Comparison of ENCODE assay signal across 15 cellular contexts in the genomic region with DNA sequence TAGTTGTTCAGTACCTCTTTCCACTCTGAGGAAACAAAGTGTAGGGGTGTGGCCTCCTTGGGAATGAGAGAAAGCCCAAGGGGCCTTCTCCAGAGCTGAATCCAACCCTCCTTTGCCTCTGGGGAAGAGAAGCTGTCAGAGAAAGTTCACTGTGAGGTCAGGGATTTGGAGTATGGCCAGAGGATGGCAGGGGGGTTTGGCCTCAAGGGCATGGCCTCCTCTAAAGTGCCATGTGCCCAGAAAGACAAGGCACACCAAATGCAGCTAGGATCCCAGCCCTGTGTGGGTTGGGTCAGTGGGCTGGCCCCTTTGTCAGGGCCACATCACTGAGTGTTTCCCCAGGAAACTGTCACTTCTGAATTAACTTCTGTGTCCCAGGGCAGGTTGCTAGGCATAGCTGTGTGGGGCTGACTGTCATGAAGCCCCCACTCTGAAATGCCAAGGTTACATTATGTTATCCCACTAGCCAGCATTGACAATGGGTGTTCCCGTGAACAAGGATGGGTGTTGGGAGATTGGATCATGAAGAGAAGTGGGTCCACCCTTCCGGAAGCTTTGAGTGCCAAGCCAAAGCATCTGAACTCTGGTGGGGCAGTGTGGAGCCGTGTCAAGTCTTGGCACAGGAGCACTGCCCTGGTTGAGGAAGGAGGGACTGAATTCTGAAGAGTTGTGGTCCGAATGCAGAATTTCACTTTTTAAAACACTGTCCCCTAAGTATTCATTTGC.
DNase-seq lines count a peak whose midpoint lies in the region; ATAC-seq and TF ChIP-seq lines count a peak whose summit lies in the region.
"Had no signal": no experiment of that assay in that cellular context is flagged by ENCODE, and none has a peak within 500 bp of the region (broad histone marks: within the 10 kb centered on the region; RNA-seq: fewer than 3 reads in every experiment).

No MANE protein-coding gene starts in this region.

- no peak overlapping the region for H3K4me3 Mint-ChIP-seq in progenitor cell of endocrine pancreas (ENCODE audit: low read depth)
- H3K4me3 Mint-ChIP-seq: activated CD4-positive, alpha-beta T cell treated with anti-CD3 and anti-CD28 coated beads, Interleukin-2, amount 10 ng/mL, durations not matched to agents 7 days and 5 days; activated T-helper 1 cell treated with anti-CD3 and anti-CD28 coated beads, Interleukin-12 subunit alpha, Interleukin-12 subunit beta, Interleukin-2, Interleukin-4 antibody, amounts not matched to agents 30 ng/mL and 10 ng/mL and 1 ng/mL, durations not matched to agents 14 hours and 24 hours and 36 hours; H9; mesothelial cell of epicardium; T-helper 1 cell treated with Interleukin-12 subunit alpha and Interleukin-12 subunit beta and Interleukin-4 antibody, amounts not matched to agents 30 μg/mL and 1 μg/mL, for 36 hours had no signal

- BruUV-seq in OCI-LY7 (replicated peaks; lab: Mats Ljungman, UMichigan) = no TSS peak

- no peak overlapping the region for H3K4me3 ChIP-seq in cardiac fibroblast (replicated peaks in 1 of 2; ENCODE audit: low read depth in 2 of 2, low read length in 2 of 2)
- H3K4me3 ChIP-seq in OCI-LY7 (ENCODE audit: low read depth, low read length, poor library complexity, severe bottlenecking) = no peak overlapping the region

- peaks cover 2% of the 10 kb centered on the region for H3K36me3 Mint-ChIP-seq in progenitor cell of endocrine pancreas (ENCODE audit: insufficient read depth)

- no peak for ATAC-seq in HG02610 (IDR thresholded peaks at IDR 0.05; ENCODE audit: unreplicated experiment)
- no peak for ATAC-seq in HG02623 (IDR thresholded peaks at IDR 0.05; ENCODE audit: unreplicated experiment)

- TF ChIP-seq CTCF in cardiac fibroblast (IDR thresholded peaks at IDR 0.05; ENCODE audit: low read depth, low read length) = no peak
- no peak for TF ChIP-seq CTCF in progenitor cell of endocrine pancreas (IDR thresholded peaks at IDR 0.05; ENCODE audit: unreplicated experiment)
- TF ChIP-seq CTCF in OCI-LY7 (conservative IDR thresholded peaks at IDR 0.05; ENCODE audit: low read length) = no peak

- TF ChIP-seq RAD21 in Ishikawa (IDR thresholded peaks at IDR 0.05; ENCODE audit: low read depth) = no peak

- H3K27ac Mint-ChIP-seq in progenitor cell of endocrine pancreas = peak overlapping the region; percentile 83
- H3K27ac Mint-ChIP-seq: activated CD4-positive, alpha-beta T cell treated with anti-CD3 and anti-CD28 coated beads, Interleukin-2, amount 10 ng/mL, durations not matched to agents 7 days and 5 days; activated T-helper 1 cell treated with anti-CD3 and anti-CD28 coated beads, Interleukin-12 subunit alpha, Interleukin-12 subunit beta, Interleukin-2, Interleukin-4 antibody, amounts not matched to agents 30 ng/mL and 10 ng/mL and 1 ng/mL, durations not matched to agents 14 hours and 24 hours and 36 hours; H9; T-helper 1 cell treated with Interleukin-12 subunit alpha and Interleukin-12 subunit beta and Interleukin-4 antibody, amounts not matched to agents 30 μg/mL and 1 μg/mL, for 36 hours had no signal

- POLR2A ChIA-PET in OCI-LY7 (lab: Charles Lee) = interaction anchor here (0.6 kb wide), 1 partner anchor 14 kb away, joined by 3 read pairs; no protein-coding TSS in a partner anchor

- no peaks in the 10 kb centered on the region for H3K9me3 ChIP-seq in OCI-LY7 (ENCODE audit: low read length)

- H4K20me1 ChIP-seq in OCI-LY7 (ENCODE audit: insufficient read depth, low read length) = peaks cover 4% of the 10 kb centered on the region; the same call in 1 of the 2 replicates

- H3K36me3 ChIP-seq in OCI-LY7 (ENCODE audit: insufficient read depth, low read length) = no peaks in the 10 kb centered on the region; the same call in 1 of the 2 replicates

- no peak overlapping the region for H3K4me2 ChIP-seq in OCI-LY7 (ENCODE audit: low read length)

- TF ChIP-seq EP300 in Ishikawa (IDR thresholded peaks at IDR 0.05; ENCODE audit: borderline replicate concordance) = no peak

- H3K27ac ChIP-seq in OCI-LY7 (ENCODE audit: low read depth, low read length, poor library complexity, severe bottlenecking) = no peak overlapping the region

- CTCF ChIA-PET in OCI-LY7 (lab: Charles Lee; ENCODE audit: unreplicated experiment) = no interaction called here

- H3K4me1 Mint-ChIP-seq in progenitor cell of endocrine pancreas (ENCODE audit: low read depth) = peaks cover 6% of the 10 kb centered on the region

- peaks cover 47% of the 10 kb centered on the region for H3K4me1 ChIP-seq in OCI-LY7 (ENCODE audit: insufficient read depth, low read length, poor library complexity, severe bottlenecking)

- intact Hi-C loops in OCI-LY7 (cut with micrococcal nuclease; ENCODE audit: unreplicated experiment) = loop anchor here (10.0 kb wide), 1 partner anchor 757 kb away; no protein-coding TSS in a partner anchor
- intact Hi-C loops in head of caudate nucleus (cut with DNase I) = loop anchor here (5.0 to 10.0 kb wide), 4 partner anchors 280 to 977 kb away; no protein-coding TSS in a partner anchor

- no peaks in the 10 kb centered on the region for H3K9me3 Mint-ChIP-seq in progenitor cell of endocrine pancreas (ENCODE audit: low read depth)
- H3K9me3 Mint-ChIP-seq: activated CD4-positive, alpha-beta T cell treated with anti-CD3 and anti-CD28 coated beads, Interleukin-2, amount 10 ng/mL, durations not matched to agents 7 days and 5 days; activated T-helper 1 cell treated with anti-CD3 and anti-CD28 coated beads, Interleukin-12 subunit alpha, Interleukin-12 subunit beta, Interleukin-2, Interleukin-4 antibody, amounts not matched to agents 30 ng/mL and 10 ng/mL and 1 ng/mL, durations not matched to agents 14 hours and 24 hours and 36 hours; H9; mesothelial cell of epicardium; T-helper 1 cell treated with Interleukin-12 subunit alpha and Interleukin-12 subunit beta and Interleukin-4 antibody, amounts not matched to agents 30 μg/mL and 1 μg/mL, for 36 hours had no signal

- no peaks in the 10 kb centered on the region for H3K79me2 ChIP-seq in OCI-LY7 (ENCODE audit: insufficient read depth, low read depth, low read length)

- peak; percentile 43 for DNase-seq in AG20443 (ENCODE audit: low spot score)
- peak; percentile 19 to 24 for DNase-seq in cardiac fibroblast (ENCODE audit: low read depth in 2 of 2)
- DNase-seq in progenitor cell of endocrine pancreas (ENCODE audit: low spot score, unreplicated experiment) = no peak
- no peak for DNase-seq in OCI-LY7 (ENCODE audit: low spot score)
- DNase-seq in head of caudate nucleus = no peak
- DNase-seq: activated CD4-positive, alpha-beta T cell treated with anti-CD3 and anti-CD28 coated beads, Interleukin-2, amount 10 ng/mL, durations not matched to agents 7 days and 5 days; erythroblast; H9; MM.1S had no signal

- H2AFZ ChIP-seq in OCI-LY7 (ENCODE audit: low read length) = no peak overlapping the region

- H3K27me3 Mint-ChIP-seq in progenitor cell of endocrine pancreas = no peaks in the 10 kb centered on the region
- H3K27me3 Mint-ChIP-seq: activated CD4-positive, alpha-beta T cell treated with anti-CD3 and anti-CD28 coated beads, Interleukin-2, amount 10 ng/mL, durations not matched to agents 7 days and 5 days had no signal

- no peaks in the 10 kb centered on the region for H3K9me2 ChIP-seq in OCI-LY7 (ENCODE audit: insufficient read depth, low read length)

TF ChIP-seq in Ishikawa, 13 proteins besides CTCF, POLR2A, EP300 and RAD21:
- TF ChIP-seq FOXM1 (IDR thresholded peaks at IDR 0.05; ENCODE audit: borderline replicate concordance, low read depth) (no peak), CEBPB (IDR thresholded peaks at IDR 0.05) (no peak)
- TF ChIP-seq, protein P1, sequence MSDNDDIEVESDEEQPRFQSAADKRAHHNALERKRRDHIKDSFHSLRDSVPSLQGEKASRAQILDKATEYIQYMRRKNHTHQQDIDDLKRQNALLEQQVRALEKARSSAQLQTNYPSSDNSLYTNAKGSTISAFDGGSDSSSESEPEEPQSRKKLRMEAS (IDR thresholded peaks at IDR 0.05) = 0 out of 2 replicates have a peak, but pooled peaks have one; percentile 28

Comparison
In these comparisons a context has a peak if more than half of its experiments do, and no peak if none do; other contexts are left out.
1. DNase-seq: peak in AG20443 (single experiment) and cardiac fibroblast (2 of 2); none in progenitor cell of endocrine pancreas (single experiment), OCI-LY7 (single experiment) and head of caudate nucleus (0 of 42).